ENCODE assay signal across 21 cellular contexts in genomic region chr15:67796728-67797127, GRCh38. TPM values are rescaled to one million over a fixed set of nuclear protein-coding genes. Genes with fewer than 3 reads are reported as not detected.
DNase-seq lines count a peak whose midpoint lies in the region; ATAC-seq and TF ChIP-seq lines count a peak whose summit lies in the region.
"Had no signal": no experiment of that assay in that cellular context is flagged by ENCODE, and none has a peak within 500 bp of the region (broad histone marks: within the 10 kb centered on the region; RNA-seq: fewer than 3 reads in every experiment).

No MANE protein-coding gene starts in this region.

- H3K79me2 ChIP-seq in OCI-LY7 (ENCODE audit: insufficient read depth, low read depth, low read length) (no peaks in the 10 kb centered on the region), neural progenitor cell (ENCODE audit: low read depth) (no peaks in the 10 kb centered on the region)

- H3K4me2 ChIP-seq in OCI-LY7 (ENCODE audit: low read length) (no peak overlapping the region), neural progenitor cell (peak overlapping the region; percentile 41)

- peaks cover 14% of the 10 kb centered on the region for H3K9me3 ChIP-seq in OCI-LY7 (ENCODE audit: low read length)
- peaks cover 8% of the 10 kb centered on the region for H3K9me3 ChIP-seq in neural progenitor cell (ENCODE audit: low read depth)

- no peak overlapping the region for H3K4me3 Mint-ChIP-seq in neural progenitor cell
- H3K4me3 Mint-ChIP-seq: CD14-positive monocyte had no signal

- H3K27ac ChIP-seq in OCI-LY7 (ENCODE audit: low read depth, low read length, poor library complexity, severe bottlenecking) = peak overlapping the region; percentile 45
- H3K27ac ChIP-seq in neural progenitor cell = no peak overlapping the region

- H3K36me3 ChIP-seq in OCI-LY7 (ENCODE audit: insufficient read depth, low read length) = peaks cover 11% of the 10 kb centered on the region
- peaks cover 10% of the 10 kb centered on the region for H3K36me3 ChIP-seq in neural progenitor cell

- H2AFZ ChIP-seq in OCI-LY7 (ENCODE audit: low read length) = 0 out of 2 replicates have a peak overlapping the region, but pooled peaks have one; percentile 34
- H2AFZ ChIP-seq in neural progenitor cell (replicated peaks) = no peak overlapping the region

- CTCF ChIA-PET in OCI-LY7 (lab: Charles Lee; ENCODE audit: unreplicated experiment) = interaction anchor here (1.0 kb wide), 1 partner anchor 12 kb away, joined by 3 read pairs; no protein-coding TSS in a partner anchor

- H3K4me1 Mint-ChIP-seq in neural progenitor cell = peaks cover 15% of the 10 kb centered on the region
- H3K4me1 Mint-ChIP-seq: CD14-positive monocyte had no signal

- H3K9ac ChIP-seq in neural progenitor cell = peak overlapping the region; percentile 14

- TF ChIP-seq CTCF in OCI-LY7 (conservative IDR thresholded peaks at IDR 0.05; ENCODE audit: low read length) (no peak), fibroblast of pulmonary artery (IDR thresholded peaks at IDR 0.05; ENCODE audit: low read length, missing control alignments) (no peak), neural progenitor cell (IDR thresholded peaks at IDR 0.05) (no peak)

- BruUV-seq in OCI-LY7 (replicated peaks; lab: Mats Ljungman, UMichigan) = no TSS peak

- DNase-seq in cardiac septum (ENCODE audit: low spot score) (peak; percentile 67), left cardiac atrium (no peak), OCI-LY7 (ENCODE audit: low spot score) (peak; percentile 26), fibroblast of pulmonary artery (ENCODE audit: low read depth) (peak; percentile 33), neural progenitor cell (ENCODE audit: low spot score) (no peak), posterior cingulate gyrus (no peak), kidney tubule cell (ENCODE audit: low spot score) (no peak)
- DNase-seq: Calu3, HCEC 1CT, KBM-7, NCI-H1048, NCI-H2107, NCI-H226, NCI-H526 treated with DMSO at 0.1 percent for 48 hours, SHP77 had no signal

- no peaks in the 10 kb centered on the region for H3K27me3 ChIP-seq in neural progenitor cell

- H3K4me1 ChIP-seq in OCI-LY7 (ENCODE audit: insufficient read depth, low read length, poor library complexity, severe bottlenecking) (peaks cover 35% of the 10 kb centered on the region), neural progenitor cell (peaks cover 15% of the 10 kb centered on the region)

- no peak for ATAC-seq in left cardiac atrium
- no peak for ATAC-seq in HG03095 (IDR thresholded peaks at IDR 0.05; ENCODE audit: unreplicated experiment)
- ATAC-seq: GM12878, Panc1 had no signal

- POLR2A ChIA-PET in OCI-LY7 (lab: Charles Lee) = interaction anchor here (1.0 to 2.0 kb wide), 2 partner anchors 11 kb away, joined by 3 to 8 read pairs; no protein-coding TSS in a partner anchor

- no peak overlapping the region for H3K27ac Mint-ChIP-seq in neural progenitor cell

- no peaks in the 10 kb centered on the region for H3K9me2 ChIP-seq in OCI-LY7 (ENCODE audit: insufficient read depth, low read length)

- H3F3A ChIP-seq in neural progenitor cell (ENCODE audit: low read depth) = peaks cover 7% of the 10 kb centered on the region

- intact Hi-C loops in cardiac septum (cut with DNase I) (no loop called here), left cardiac atrium (cut with DNase I) (no loop called here), OCI-LY7 (cut with micrococcal nuclease; ENCODE audit: unreplicated experiment) (no loop called here), posterior cingulate gyrus (cut with DNase I) (no loop called here)

- H3K36me3 Mint-ChIP-seq in neural progenitor cell = peaks cover 19% of the 10 kb centered on the region

- H4K20me1 ChIP-seq in OCI-LY7 (ENCODE audit: insufficient read depth, low read length) (no peaks in the 10 kb centered on the region), neural progenitor cell (ENCODE audit: low read depth) (no peaks in the 10 kb centered on the region)

- peaks cover 2% of the 10 kb centered on the region for H3K27me3 Mint-ChIP-seq in neural progenitor cell (ENCODE audit: insufficient read depth, low read depth)

- peaks cover 14% of the 10 kb centered on the region for H3K9me3 Mint-ChIP-seq in neural progenitor cell

- H3K4me3 ChIP-seq in OCI-LY7 (ENCODE audit: low read depth, low read length, poor library complexity, severe bottlenecking) (no peak overlapping the region), fibroblast of pulmonary artery (replicated peaks; ENCODE audit: low read depth, low read length) (no peak overlapping the region), neural progenitor cell (no peak overlapping the region)
- H3K4me3 ChIP-seq: GM12878 had no signal

RNA-seq across cellular contexts. Expression of gene SKOR1, which starts 28.6 kb away (rescaled TPM):
- total RNA-seq in cardiac septum (0.24 TPM), left cardiac atrium (under 1 TPM; 0.09 to 0.29 TPM), OCI-LY7 (2022) (1.0 and 1.6 TPM in 2 replicates), neural progenitor cell (ENCODE audit: low replicate concordance) (0.09 and 0.51 TPM in 2 replicates)
- 1.1 and 1.5 TPM in 2 replicates for total RNA-seq in OCI-LY7 (2014; rRNA removed; shearing (Covaris generic))

RNA-seq across cellular contexts. Expression of gene RNU6-1, which starts 43.1 kb away (rescaled TPM):
- total RNA-seq in cardiac septum = not detected
- not detected for total RNA-seq in left cardiac atrium
- not detected in 2 replicates for total RNA-seq in OCI-LY7 (2014; rRNA removed; shearing (Covaris generic))
- total RNA-seq in OCI-LY7 (2022) = not detected in 2 replicates
- not detected in 2 replicates for total RNA-seq in neural progenitor cell (ENCODE audit: low replicate concordance)
- total RNA-seq: Calu3, G401, GM12878, M059J had no signal

Comparison
In these comparisons a context has a peak if more than half of its experiments do, and no peak if none do; other contexts are left out.
1. DNase-seq: peak in cardiac septum (single experiment), OCI-LY7 (single experiment) and fibroblast of pulmonary artery (single experiment); none in left cardiac atrium (single experiment), neural progenitor cell (single experiment), posterior cingulate gyrus (0 of 10) and kidney tubule cell (single experiment).